Comparison of ENCODE assay signal across 13 cellular contexts in genomic region chr12:124487065-124487833, GRCh38.
A peak's percentile ranks its signal among the peaks of the same experiment; 100 is the strongest.
DNase-seq lines count a peak whose midpoint lies in the region; ATAC-seq and TF ChIP-seq lines count a peak whose summit lies in the region.
"Had no signal": no experiment of that assay in that cellular context is flagged by ENCODE, and none has a peak within 500 bp of the region (broad histone marks: within the 10 kb centered on the region; RNA-seq: fewer than 3 reads in every experiment).

No MANE protein-coding gene starts in this region.

- TF ChIP-seq CTCF in OCI-LY7 (conservative IDR thresholded peaks at IDR 0.05; ENCODE audit: low read length) = no peak
- TF ChIP-seq CTCF in foreskin keratinocyte (conservative IDR thresholded peaks at IDR 0.05) = no peak

- H3K36me3 ChIP-seq in OCI-LY7 (ENCODE audit: insufficient read depth, low read length) = peaks cover 18% of the 10 kb centered on the region; the same call in 1 of the 2 replicates

- no peaks in the 10 kb centered on the region for H4K20me1 ChIP-seq in OCI-LY7 (ENCODE audit: insufficient read depth, low read length)

- no peak overlapping the region for H3K4me3 ChIP-seq in OCI-LY7 (ENCODE audit: low read depth, low read length, poor library complexity, severe bottlenecking)
- H3K4me3 ChIP-seq: ascending aorta had no signal

- no peak overlapping the region for H3K27ac ChIP-seq in OCI-LY7 (ENCODE audit: low read depth, low read length, poor library complexity, severe bottlenecking)
- peak overlapping the region; percentile 12 for H3K27ac ChIP-seq in cingulate gyrus (ENCODE audit: low read depth, low read length)
- peak overlapping the region; percentile 33 for H3K27ac ChIP-seq in temporal lobe (ENCODE audit: low read depth, low read length)
- H3K27ac ChIP-seq in foreskin keratinocyte = no peak overlapping the region
- H3K27ac ChIP-seq: ascending aorta, neutrophil, VCaP had no signal

- CTCF ChIA-PET in OCI-LY7 (lab: Charles Lee; ENCODE audit: unreplicated experiment) = no interaction called here

- H3K9me2 ChIP-seq in OCI-LY7 (ENCODE audit: insufficient read depth, low read length) = no peaks in the 10 kb centered on the region

- no TSS peak for BruUV-seq in OCI-LY7 (replicated peaks; lab: Mats Ljungman, UMichigan)

- ATAC-seq in foreskin keratinocyte = no peak
- no peak for ATAC-seq in GM19463 (IDR thresholded peaks at IDR 0.05; ENCODE audit: unreplicated experiment)

- H3K9me3 ChIP-seq in OCI-LY7 (ENCODE audit: low read length) = no peaks in the 10 kb centered on the region
- H3K9me3 ChIP-seq: ascending aorta, neutrophil had no signal

- H3K4me1 ChIP-seq in OCI-LY7 (ENCODE audit: insufficient read depth, low read length, poor library complexity, severe bottlenecking) = peaks cover 27% of the 10 kb centered on the region
- H3K4me1 ChIP-seq in foreskin keratinocyte = no peaks in the 10 kb centered on the region
- H3K4me1 ChIP-seq: ascending aorta had no signal

- H3K79me2 ChIP-seq in OCI-LY7 (ENCODE audit: insufficient read depth, low read depth, low read length) = no peaks in the 10 kb centered on the region

- no peaks in the 10 kb centered on the region for H3K27me3 ChIP-seq in foreskin keratinocyte
- H3K27me3 ChIP-seq: ascending aorta, neutrophil had no signal

- no peak overlapping the region for H2AFZ ChIP-seq in OCI-LY7 (ENCODE audit: low read length)

- POLR2A ChIA-PET in OCI-LY7 (lab: Charles Lee) = no interaction called here

- intact Hi-C loops in OCI-LY7 (cut with micrococcal nuclease; ENCODE audit: unreplicated experiment) = no loop called here

- DNase-seq in OCI-LY7 (ENCODE audit: low spot score) (peak; percentile 27), medulla oblongata (ENCODE audit: extremely low spot score) (peak; percentile 58), foreskin keratinocyte (no peak)
- no peak for DNase-seq in stimulated activated CD4-positive, alpha-beta T cell treated with anti-CD3 and anti-CD28 coated beads, Interleukin-15, amount 100 ng/mL, for 24 hours
- DNase-seq: DND-41; NCI-H446; stimulated activated naive CD4-positive, alpha-beta T cell had no signal

- peak overlapping the region; percentile 24; the same call in 1 of the 2 replicates for H3K4me2 ChIP-seq in OCI-LY7 (ENCODE audit: low read length)

Comparison
In these comparisons a context has a peak if more than half of its experiments do, and no peak if none do; other contexts are left out.
1. DNase-seq: peak in OCI-LY7 (single experiment) and medulla oblongata (single experiment); none in stimulated activated CD4-positive, alpha-beta T cell treated with anti-CD3 and anti-CD28 coated beads, Interleukin-15, amount 100 ng/mL, for 24 hours (single experiment) and foreskin keratinocyte (0 of 2).
2. H3K27ac ChIP-seq: peak in cingulate gyrus (single experiment) and temporal lobe (single experiment); none in OCI-LY7 (single experiment) and foreskin keratinocyte (single experiment).